8 cellular contexts compared by ENCODE assay signal in the genomic region with DNA sequence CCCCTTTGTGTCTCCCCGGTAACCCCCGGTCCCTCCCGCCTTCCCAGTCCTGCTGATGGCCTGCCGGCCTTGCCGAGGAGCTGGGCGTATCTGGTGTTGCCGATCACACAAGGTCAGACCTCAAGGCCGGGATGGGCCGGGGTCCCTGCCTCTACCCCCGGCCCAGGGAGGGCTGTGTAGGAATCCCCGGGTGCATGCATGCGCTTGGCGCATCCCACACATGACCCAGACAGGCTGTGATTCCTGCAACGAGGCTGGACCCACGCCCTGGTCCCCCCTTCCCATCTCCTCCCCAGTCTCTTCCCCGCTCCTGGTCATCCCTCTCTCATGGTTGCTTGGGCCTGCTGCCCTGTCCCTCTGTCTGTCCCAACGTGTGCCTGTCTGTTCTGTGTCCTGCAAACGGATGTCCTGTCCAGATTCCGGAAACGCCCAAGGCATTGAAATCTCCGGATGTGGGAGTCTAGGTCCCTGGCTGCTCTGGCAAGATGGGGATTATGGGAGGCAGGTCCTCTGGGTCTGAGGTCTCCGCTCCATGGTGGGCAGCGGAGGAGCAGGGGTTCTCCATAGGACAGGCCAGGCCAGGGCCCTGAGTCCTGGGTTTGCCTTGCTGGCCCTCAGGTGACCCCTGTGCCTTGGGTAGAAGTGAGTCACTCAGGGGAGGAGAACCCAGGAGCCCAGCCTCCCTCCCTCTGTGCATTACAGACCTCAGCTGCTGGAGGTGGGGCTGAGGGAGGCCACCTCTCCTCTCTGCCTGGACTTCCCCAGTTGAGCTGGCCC. TPM values are rescaled to one million over a fixed set of nuclear protein-coding genes. Genes with fewer than 3 reads are reported as not detected.
DNase-seq lines count a peak whose midpoint lies in the region; ATAC-seq and TF ChIP-seq lines count a peak whose summit lies in the region.

No MANE protein-coding gene starts in this region.

- no peak for TF ChIP-seq CTCF in upper lobe of left lung (IDR thresholded peaks at IDR 0.05)

- WGBS in upper lobe of left lung, 2 donors, result 52 to 63% methylated on average over 16 to 18 of the region's 23 CpGs

- no peaks in the 10 kb centered on the region for H3K27me3 ChIP-seq in effector memory CD4-positive, alpha-beta T cell (replicated peaks; ENCODE audit: control insufficient read depth, insufficient read depth, low read length, poor library complexity, severe bottlenecking)
- H3K27me3 ChIP-seq in muscle layer of colon (ENCODE audit: control insufficient read depth in 1 of 2, insufficient read depth in 2 of 2, low read length in 2 of 2) (no peaks in the 10 kb centered on the region), upper lobe of left lung (no peaks in the 10 kb centered on the region)

- DNase-seq in activated gamma-delta T cell treated with Interleukin-2 at 50 U/mL for 16 hours (peak; percentile 42), activated gamma-delta T cell (lab: John Stamatoyannopoulos, UW) (no peak), UCSD-AML1 (lab: John Stamatoyannopoulos, UW; ENCODE audit: unreplicated experiment) (peak; percentile 63), upper lobe of left lung (peak in 1 of 2 donors; percentile 78), NK-92 (lab: John Stamatoyannopoulos, UW; ENCODE audit: unreplicated experiment) (no peak), NCI-H748 treated with DMSO at 0.1 percent for 48 hours (lab: John Stamatoyannopoulos, UW) (no peak)
- DNase-seq in effector memory CD4-positive, alpha-beta T cell, result no peak

- H3K36me3 ChIP-seq in effector memory CD4-positive, alpha-beta T cell (ENCODE audit: control insufficient read depth, insufficient read depth, low read length), result peaks cover 3% of the 10 kb centered on the region
- H3K36me3 ChIP-seq in muscle layer of colon (ENCODE audit: insufficient read depth, low read length) (no peaks in the 10 kb centered on the region), upper lobe of left lung (peaks cover 0 to 14% (median 2%) of the 10 kb centered on the region in 4 donors)

- H3K4me3 ChIP-seq in effector memory CD4-positive, alpha-beta T cell (ENCODE audit: insufficient read depth, low read depth, low read length, poor library complexity, severe bottlenecking), result no peak overlapping the region
- peak overlapping the region in 1 of 2 donors; percentile 64 for H3K4me3 ChIP-seq in muscle layer of colon (ENCODE audit: low read depth in 1 of 2, low read length in 2 of 2)
- H3K4me3 ChIP-seq in upper lobe of left lung, result peak overlapping the region; percentile 80 to 96 (median 95)

- TF ChIP-seq POLR2A in upper lobe of left lung (IDR thresholded peaks at IDR 0.05), result peak in 1 of 4 donors; percentile 33

- H3K4me1 ChIP-seq in effector memory CD4-positive, alpha-beta T cell (ENCODE audit: control insufficient read depth, insufficient read depth, low read length, poor library complexity, severe bottlenecking), result peaks cover 17% of the 10 kb centered on the region
- H3K4me1 ChIP-seq in muscle layer of colon (ENCODE audit: insufficient read depth, low read length), result peaks cover 18% of the 10 kb centered on the region
- peaks cover 54 to 72% (median 64%) of the 10 kb centered on the region in 4 donors for H3K4me1 ChIP-seq in upper lobe of left lung

- H3K27ac ChIP-seq in effector memory CD4-positive, alpha-beta T cell (ENCODE audit: insufficient read depth, low read length, poor library complexity, severe bottlenecking), result peak overlapping the region; percentile 73
- peak overlapping the region; percentile 81 for H3K27ac ChIP-seq in muscle layer of colon (ENCODE audit: low read depth, low read length)
- H3K27ac ChIP-seq in upper lobe of left lung, result peak overlapping the region; percentile 85 to 93 (median 91)

- peak in 2 of 4 donors; percentile 62 to 83 for TF ChIP-seq EP300 in upper lobe of left lung (IDR thresholded peaks at IDR 0.05)

- peak; percentile 78 to 83 for ATAC-seq in upper lobe of left lung (ENCODE audit: low FRiP score in 2 of 2)

- H3K9ac ChIP-seq in muscle layer of colon (ENCODE audit: low read length), result peak overlapping the region; percentile 57

- no peaks in the 10 kb centered on the region for H3K9me3 ChIP-seq in effector memory CD4-positive, alpha-beta T cell (ENCODE audit: control insufficient read depth, low read length)
- H3K9me3 ChIP-seq in muscle layer of colon (ENCODE audit: low read length) (no peaks in the 10 kb centered on the region), upper lobe of left lung (no peaks in the 10 kb centered on the region)

RNA-seq across cellular contexts. Expression of a gene that starts 1.6 kb away (rescaled TPM):
- total RNA-seq in upper lobe of left lung, result 100 to 1,000 TPM in 5 of 6 donors, 10 to 100 TPM in 1; 95.2 to 278 (median 200) TPM

RNA-seq across cellular contexts. Expression of a gene that starts 15.6 kb away (rescaled TPM):
- 100 to 1,000 TPM in 2 of 6 donors, 10 to 100 TPM in 4; 47.6 to 189 (median 86.0) TPM for total RNA-seq in upper lobe of left lung

RNA-seq across cellular contexts. Expression of a gene that starts 40.4 kb away (rescaled TPM):
- total RNA-seq in upper lobe of left lung, result 1 to 10 TPM in 2 of 6 donors, under 1 TPM in 1, not detected in 3; 0.59 to 3.9 (median 1.7) TPM

RNA-seq across cellular contexts. Expression of a gene that starts 53.5 kb away (rescaled TPM):
- total RNA-seq in upper lobe of left lung, result 100 to 1,000 TPM; 123 to 259 (median 227) TPM

Comparison
In these comparisons a context has a peak if more than half of its experiments do, and no peak if none do; other contexts are left out.
1. DNase-seq: peak in activated gamma-delta T cell treated with Interleukin-2 at 50 U/mL for 16 hours (single experiment) and UCSD-AML1 (single experiment); none in activated gamma-delta T cell (single experiment), effector memory CD4-positive, alpha-beta T cell (0 of 3), NK-92 (single experiment) and NCI-H748 treated with DMSO at 0.1 percent for 48 hours (single experiment).
2. Peak in every context shown above with its lines, with median percentiles within 50 percentile points of each other: H3K27ac ChIP-seq.